In genomic region chr22:20615021-20615420, GRCh38 we compare ENCODE assay signal across 18 cellular contexts.
DNase-seq lines count a peak whose midpoint lies in the region; ATAC-seq, FAIRE-seq and TF ChIP-seq lines count a peak whose summit lies in the region.
"Had no signal": no experiment of that assay in that cellular context is flagged by ENCODE, and none has a peak within 500 bp of the region (broad histone marks: within the 10 kb centered on the region; RNA-seq: fewer than 3 reads in every experiment).

No MANE protein-coding gene starts in this region.

- H3K27me3 ChIP-seq in vagina = no peaks in the 10 kb centered on the region

- DNase-seq in RPMI7951 (ENCODE audit: low read depth) (peak; percentile 49), erythroblast (lab: John Stamatoyannopoulos, UW) (peak; percentile 11 to 44), medulla oblongata (ENCODE audit: extremely low spot score) (peak; percentile 7), urothelium cell line (ENCODE audit: low spot score) (no peak), DMS53 treated with DMSO at 0.1 percent for 48 hours (lab: John Stamatoyannopoulos, UW; ENCODE audit: unreplicated experiment) (no peak), COLO668 (lab: John Stamatoyannopoulos, UW; ENCODE audit: unreplicated experiment) (no peak), vagina (ENCODE audit: extremely low spot score in 2 of 2) (no peak)
- DNase-seq: COR-L47, DMS 273 treated with DMSO at 0.1 percent for 48 hours, GDM1, KBM-7, NCI-H187 treated with DMSO at 0.1 percent for 48 hours, NCI-H226, NCI-H524 treated with DMSO at 0.1 percent for 48 hours, PC-3 had no signal

- no peaks in the 10 kb centered on the region for H3K4me1 ChIP-seq in vagina

- no peaks in the 10 kb centered on the region for H3K9me3 ChIP-seq in vagina

- no peak overlapping the region for H3K27ac ChIP-seq in vagina

- H3K36me3 ChIP-seq in vagina = no peaks in the 10 kb centered on the region

- TF ChIP-seq POLR2A in erythroblast (IDR thresholded peaks at IDR 0.05; ENCODE audit: low read length) = no peak
- no peak for TF ChIP-seq POLR2A in vagina (IDR thresholded peaks at IDR 0.05)

- TF ChIP-seq CTCF in vagina (IDR thresholded peaks at IDR 0.05) = no peak

- no peak overlapping the region for H3K4me3 ChIP-seq in vagina

- ATAC-seq in HG02870 (IDR thresholded peaks at IDR 0.05; ENCODE audit: unreplicated experiment) = no peak
- ATAC-seq: PC-3 had no signal

- peak; percentile 42 for FAIRE-seq in urothelium cell line (lab: Jason Lieb, UNC)
- FAIRE-seq: GM19239, H1 had no signal

- intact Hi-C loops in vagina (cut with DNase I) = no loop called here

Comparison
In these comparisons a context has a peak if more than half of its experiments do, and no peak if none do; other contexts are left out.
1. DNase-seq: peak in RPMI7951 (single experiment), erythroblast (2 of 2) and medulla oblongata (single experiment); none in urothelium cell line (single experiment), DMS53 treated with DMSO at 0.1 percent for 48 hours (single experiment), COLO668 (single experiment) and vagina (0 of 2).